ENCODE assay signal across 1 cellular context in the genomic region with DNA sequence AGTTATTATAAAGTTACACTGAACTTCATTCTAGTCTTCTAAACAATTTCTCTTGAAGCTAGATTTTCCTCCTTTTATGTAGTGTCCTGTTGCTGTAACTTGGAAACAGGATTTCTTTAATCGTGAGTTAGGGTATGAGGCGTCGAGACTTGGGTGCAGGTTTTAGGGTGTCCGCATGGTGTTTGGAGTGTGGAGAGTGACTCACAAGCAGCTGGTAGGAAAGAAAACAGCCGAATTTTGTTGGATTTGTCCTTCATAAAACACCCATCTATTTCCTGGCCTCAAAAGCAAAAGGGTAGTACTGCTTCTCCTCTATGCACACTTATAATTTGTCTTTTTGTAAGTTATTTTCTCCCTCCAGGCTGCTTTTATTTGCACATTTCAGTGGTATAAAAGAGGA.
TF ChIP-seq lines count a peak whose summit lies in the region.

No MANE protein-coding gene starts in this region.

TF ChIP-seq in SK-N-SH treated with all-trans-retinoic acid at 6 μM for 48 hours, 23 proteins besides CTCF, POLR2A, EP300 and RAD21 (continued from another document):
- TF ChIP-seq, protein P1, sequence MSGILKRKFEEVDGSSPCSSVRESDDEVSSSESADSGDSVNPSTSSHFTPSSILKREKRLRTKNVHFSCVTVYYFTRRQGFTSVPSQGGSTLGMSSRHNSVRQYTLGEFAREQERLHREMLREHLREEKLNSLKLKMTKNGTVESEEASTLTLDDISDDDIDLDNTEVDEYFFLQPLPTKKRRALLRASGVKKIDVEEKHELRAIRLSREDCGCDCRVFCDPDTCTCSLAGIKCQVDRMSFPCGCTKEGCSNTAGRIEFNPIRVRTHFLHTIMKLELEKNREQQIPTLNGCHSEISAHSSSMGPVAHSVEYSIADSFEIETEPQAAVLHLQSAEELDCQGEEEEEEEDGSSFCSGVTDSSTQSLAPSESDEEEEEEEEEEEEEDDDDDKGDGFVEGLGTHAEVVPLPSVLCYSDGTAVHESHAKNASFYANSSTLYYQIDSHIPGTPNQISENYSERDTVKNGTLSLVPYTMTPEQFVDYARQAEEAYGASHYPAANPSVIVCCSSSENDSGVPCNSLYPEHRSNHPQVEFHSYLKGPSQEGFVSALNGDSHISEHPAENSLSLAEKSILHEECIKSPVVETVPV (CRISPR knock-in tag; IDR thresholded peaks at IDR 0.05): no peak
- no peak for TF ChIP-seq SNAI2 (CRISPR knock-in tag; IDR thresholded peaks at IDR 0.05)
- TF ChIP-seq BACH2 (CRISPR knock-in tag; IDR thresholded peaks at IDR 0.05; ENCODE audit: borderline replicate concordance): no peak
- no peak for TF ChIP-seq PPARA (CRISPR knock-in tag; IDR thresholded peaks at IDR 0.05; ENCODE audit: borderline replicate concordance)
- TF ChIP-seq ZC3H10 (CRISPR knock-in tag; IDR thresholded peaks at IDR 0.05): no peak
- no peak for TF ChIP-seq ISL1 (CRISPR knock-in tag; IDR thresholded peaks at IDR 0.05)
- TF ChIP-seq RARB (CRISPR knock-in tag; IDR thresholded peaks at IDR 0.05): no peak
- TF ChIP-seq ARNTL (CRISPR knock-in tag; IDR thresholded peaks at IDR 0.05; ENCODE audit: borderline replicate concordance, low read depth): no peak
